ENCODE assay signal across 21 cellular contexts in the genomic region with DNA sequence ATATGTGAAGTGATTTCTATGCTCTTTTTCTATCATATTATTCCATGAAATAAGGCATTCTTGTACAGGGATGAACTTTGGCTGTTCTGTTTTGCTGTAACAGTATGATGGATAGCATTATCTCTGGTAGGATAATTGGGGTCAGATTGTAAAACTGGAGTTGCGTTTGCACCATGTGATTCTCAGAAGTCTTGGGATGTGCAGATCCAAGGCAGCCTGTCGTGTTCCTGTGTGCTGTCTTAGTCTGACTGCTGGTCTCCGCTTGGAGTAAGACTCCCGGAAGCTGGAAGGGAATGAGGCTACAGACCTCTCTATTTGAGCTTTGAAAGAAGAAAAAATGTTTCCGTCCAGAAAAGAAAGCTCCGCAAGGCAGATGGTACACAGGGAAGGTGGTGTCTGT.
"Had no signal": no experiment of that assay in that cellular context is flagged by ENCODE, and none has a peak within 500 bp of the region (broad histone marks: within the 10 kb centered on the region; RNA-seq: fewer than 3 reads in every experiment).

No MANE protein-coding gene starts in this region.

- ATAC-seq: activated CD8-positive, alpha-beta memory T cell treated with anti-CD3 and anti-CD28 coated beads, Interleukin-2, amount 10 ng/mL, durations not matched to agents 7 days and 5 days; gastrocnemius medialis; left lung; naive thymus-derived CD8-positive, alpha-beta T cell; stimulated activated memory B cell treated with anti-CD40 and anti-IgM and Interleukin-4, amounts not matched to agents 10 μg/mL and 1 μg/mL and 100 μg/mL, for 72 hours had no signal

- H3K27ac ChIP-seq: cardiac muscle cell, esophagus muscularis mucosa, left lung, neutrophil, vagina had no signal

- H3K4me3 ChIP-seq: adrenal gland, cardiac muscle cell, esophagus muscularis mucosa, gastrocnemius medialis, left lung, vagina had no signal

- H3K4me1 ChIP-seq: vagina had no signal

- DNase-seq: activated CD4-positive, alpha-beta memory T cell treated with anti-CD3 and anti-CD28 coated beads for 36 hours; activated CD4-positive, alpha-beta T cell treated with anti-CD3 and anti-CD28 coated beads for 1 hour; activated CD8-positive, alpha-beta memory T cell treated with anti-CD3 and anti-CD28 coated beads, Interleukin-2, amount 10 ng/mL, durations not matched to agents 7 days and 5 days; activated effector memory CD4-positive, alpha-beta T cell treated with Interleukin-2 at 50 U/mL for 16 hours; activated naive CD4-positive, alpha-beta T cell treated with anti-CD3 and anti-CD28 coated beads, Interleukin-2, amount 50 U/mL, for 16 hours; activated T-cell treated with anti-CD3 and anti-CD28 coated beads, Interleukin-2, amount 50 U/mL, for 1 hour; gastrocnemius medialis; kidney; left lung; naive thymus-derived CD8-positive, alpha-beta T cell; posterior cingulate gyrus; retina; stimulated activated CD4-positive, alpha-beta T cell treated with anti-CD3 and anti-CD28 coated beads, Interleukin-2, amount 100 ng/mL, for 48 hours; T-helper 1 cell; T1000 had no signal

- H3K36me3 ChIP-seq: adrenal gland, cardiac muscle cell, esophagus muscularis mucosa, gastrocnemius medialis, left lung, neutrophil, vagina had no signal

- H3K27me3 ChIP-seq: adrenal gland, cardiac muscle cell, esophagus muscularis mucosa, gastrocnemius medialis, left lung, neutrophil, vagina had no signal
